Comparison of ENCODE assay signal across 8 cellular contexts in genomic region chr2:28624798-28625701, GRCh38.
A peak's percentile ranks its signal among the peaks of the same experiment; 100 is the strongest.
DNase-seq lines count a peak whose midpoint lies in the region; ATAC-seq, FAIRE-seq and TF ChIP-seq lines count a peak whose summit lies in the region.

No MANE protein-coding gene starts in this region.

- no peaks in the 10 kb centered on the region for H3K9me3 Mint-ChIP-seq in T-cell

- in situ Hi-C loops in HepG2 (cut with HindIII; ENCODE audit: extremely low pct_ligation_motif_present, low pct_unique_long_range_greater_than_20kb) = no loop called here

- POLR2A ChIA-PET in T-cell (lab: Charles Lee) (interaction anchor here (0.5 to 2.0 kb wide), 10 partner anchors 8 to 238 kb away, joined by 3 to 7 read pairs (median 4); partner anchors contain the start of gene PPP1CB (in 2 of the 2)), HepG2 (lab: Yijun Ruan, JAX) (no interaction called here)

- TF ChIP-seq EP300 in HepG2 (IDR thresholded peaks at IDR 0.05; ENCODE audit: low read depth in 2 of 2, low read length in 2 of 2) (no peak), HepG2 (CRISPR knock-in tag; IDR thresholded peaks at IDR 0.05; ENCODE audit: borderline replicate concordance) (no peak)

- CTCF ChIA-PET in T-cell (lab: Charles Lee) = interaction anchor here (0.6 to 6.2 kb wide), 5 partner anchors 30 to 196 kb away, joined by 3 to 62 read pairs (median 3); partner anchors contain the start of gene PPP1CB (in 1 of the 2)
- CTCF ChIA-PET in HepG2 (lab: Yijun Ruan, JAX; ENCODE audit: low intra/inter-chr PET ratio, low total read pairs) = no interaction called here

- peaks cover 0 to 21% of the 10 kb centered on the region in 2 experiments; a peak in 4 of 5 replicates for H3K27me3 ChIP-seq in HepG2 (ENCODE audit: control insufficient read depth in 1 of 2, insufficient read depth in 2 of 2, low read length in 2 of 2)

- H3K4me2 ChIP-seq in HepG2 (ENCODE audit: low read depth, low read length) = peak overlapping the region; percentile 42

- peak overlapping the region; percentile 43 to 66 (median 50) for H3K4me3 Mint-ChIP-seq in T-cell

- peak overlapping the region in 1 of 3 experiments; percentile 28; a peak in 1 of 6 replicates for H3K4me3 ChIP-seq in HepG2 (replicated peaks in 1 of 3; ENCODE audit: insufficient read depth in 1 of 3, low read depth in 2 of 3, low read length in 3 of 3)

- ATAC-seq in T-cell (replicated peaks in 1 of 4) (peak; percentile 16 to 45 (median 30)), HepG2 (peak; percentile 13; the same call in 2 of the 3 replicates), GM18517 (IDR thresholded peaks at IDR 0.05; ENCODE audit: unreplicated experiment) (no peak)

- no TSS peak for BruUV-seq in HepG2 (replicated peaks; lab: Mats Ljungman, UMichigan)

- peaks cover 36 to 77% (median 77%) of the 10 kb centered on the region in 3 donors for H3K4me1 Mint-ChIP-seq in T-cell

- H3K27me3 Mint-ChIP-seq in T-cell = no peaks in the 10 kb centered on the region

- DNase-seq in SIG-M5 treated with dmso at 0.1 percent for 504 hours (lab: John Stamatoyannopoulos, UW; ENCODE audit: unreplicated experiment) = peak; percentile 69
- no peak for DNase-seq in SIG-M5 (lab: John Stamatoyannopoulos, UW)
- DNase-seq in T-cell = peak in 33 of 34 experiments; percentile 27 to 74 (median 54)
- peak; percentile 84 for DNase-seq in astrocyte of the hippocampus (ENCODE audit: low read depth, low spot score)
- DNase-seq in HepG2 (ENCODE audit: low spot score) = peak; percentile 47
- DNase-seq in stimulated activated CD4-positive, alpha-beta T cell treated with anti-CD3 and anti-CD28 coated beads, Interleukin-4, amount 100 ng/mL, for 4 hours = peak; percentile 42 to 51
- DNase-seq in NCI-H226 = no peak

- no peak for TF ChIP-seq RAD21 in HepG2 (CRISPR knock-in tag; IDR thresholded peaks at IDR 0.05)

- WGBS in HepG2 (ENCODE audit: low lambda C conversion rate) = 36% methylated on average over 19 of the region's 19 CpGs

- no peaks in the 10 kb centered on the region for H4K20me1 ChIP-seq in HepG2 (ENCODE audit: insufficient read depth, low read length)

- H2AFZ ChIP-seq in HepG2 (ENCODE audit: low read length) = no peak overlapping the region

- H3K36me3 Mint-ChIP-seq in T-cell = peaks cover 5% of the 10 kb centered on the region

- no peak for TF ChIP-seq CTCF in HepG2 (CRISPR knock-in tag; IDR thresholded peaks at IDR 0.05)

- H3K9me3 ChIP-seq in HepG2 (ENCODE audit: low read length) = no peaks in the 10 kb centered on the region

- H3K9ac ChIP-seq in HepG2 (ENCODE audit: insufficient read depth, low read depth, low read length) = no peak overlapping the region

- no peaks in the 10 kb centered on the region for H3K36me3 ChIP-seq in HepG2 (replicated peaks in 1 of 2; ENCODE audit: control insufficient read depth in 1 of 2, insufficient read depth in 2 of 2, low read length in 2 of 2)

- H3K4me1 ChIP-seq in HepG2 (ENCODE audit: insufficient read depth, low read length) = peaks cover 37% of the 10 kb centered on the region

- intact Hi-C loops in HepG2 (cut with micrococcal nuclease; ENCODE audit: unreplicated experiment) = loop anchor here (5.0 kb wide), 1 partner anchor 58 kb away; no protein-coding TSS in a partner anchor

- H3K27ac Mint-ChIP-seq in T-cell = peak overlapping the region; percentile 91 to 92

- FAIRE-seq in HepG2 (lab: Jason Lieb, UNC) = peak; percentile 23

- H3K27ac ChIP-seq in HepG2 (ENCODE audit: extremely low read length, insufficient read depth, low read length) = no peak overlapping the region

- no peak for TF ChIP-seq POLR2A in HepG2 (IDR thresholded peaks at IDR 0.05; ENCODE audit: insufficient read depth in 1 of 2, low read depth in 2 of 2, low read length in 2 of 2)

- no peaks in the 10 kb centered on the region for H3K79me2 ChIP-seq in HepG2 (ENCODE audit: insufficient read depth, low read length)

TF ChIP-seq in HepG2, 621 proteins besides CTCF, POLR2A, EP300 and RAD21 (continues in another document):
- no peak for TF ChIP-seq ZNF382 (CRISPR knock-in tag; IDR thresholded peaks at IDR 0.05; ENCODE audit: borderline replicate concordance)
- no peak for TF ChIP-seq ZNF775 (CRISPR knock-in tag; IDR thresholded peaks at IDR 0.05; ENCODE audit: borderline replicate concordance)
- no peak for TF ChIP-seq TOPORS (CRISPR knock-in tag; IDR thresholded peaks at IDR 0.05)
- TF ChIP-seq YEATS2 (CRISPR knock-in tag; IDR thresholded peaks at IDR 0.05; ENCODE audit: borderline replicate concordance) = no peak
- TF ChIP-seq ZBTB44 (CRISPR knock-in tag; IDR thresholded peaks at IDR 0.05) = no peak
- no peak for TF ChIP-seq ELF4 (CRISPR knock-in tag; IDR thresholded peaks at IDR 0.05; ENCODE audit: borderline replicate concordance)
- no peak for TF ChIP-seq ZNF501 (CRISPR knock-in tag; IDR thresholded peaks at IDR 0.05)
- TF ChIP-seq HOMEZ (CRISPR knock-in tag; IDR thresholded peaks at IDR 0.05; ENCODE audit: low read depth) = no peak
- TF ChIP-seq RNF2 (conservative IDR thresholded peaks at IDR 0.05; ENCODE audit: low read depth) = no peak
- TF ChIP-seq RARA (CRISPR knock-in tag; IDR thresholded peaks at IDR 0.05) = peak; percentile 86
- TF ChIP-seq, protein P1, sequence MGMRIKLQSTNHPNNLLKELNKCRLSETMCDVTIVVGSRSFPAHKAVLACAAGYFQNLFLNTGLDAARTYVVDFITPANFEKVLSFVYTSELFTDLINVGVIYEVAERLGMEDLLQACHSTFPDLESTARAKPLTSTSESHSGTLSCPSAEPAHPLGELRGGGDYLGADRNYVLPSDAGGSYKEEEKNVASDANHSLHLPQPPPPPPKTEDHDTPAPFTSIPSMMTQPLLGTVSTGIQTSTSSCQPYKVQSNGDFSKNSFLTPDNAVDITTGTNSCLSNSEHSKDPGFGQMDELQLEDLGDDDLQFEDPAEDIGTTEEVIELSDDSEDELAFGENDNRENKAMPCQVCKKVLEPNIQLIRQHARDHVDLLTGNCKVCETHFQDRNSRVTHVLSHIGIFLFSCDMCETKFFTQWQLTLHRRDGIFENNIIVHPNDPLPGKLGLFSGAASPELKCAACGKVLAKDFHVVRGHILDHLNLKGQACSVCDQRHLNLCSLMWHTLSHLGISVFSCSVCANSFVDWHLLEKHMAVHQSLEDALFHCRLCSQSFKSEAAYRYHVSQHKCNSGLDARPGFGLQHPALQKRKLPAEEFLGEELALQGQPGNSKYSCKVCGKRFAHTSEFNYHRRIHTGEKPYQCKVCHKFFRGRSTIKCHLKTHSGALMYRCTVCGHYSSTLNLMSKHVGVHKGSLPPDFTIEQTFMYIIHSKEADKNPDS (CRISPR knock-in tag; IDR thresholded peaks at IDR 0.05) = no peak
- TF ChIP-seq DNMT3B (CRISPR knock-in tag; conservative IDR thresholded peaks at IDR 0.05) = no peak
- no peak for TF ChIP-seq KLF16 (CRISPR knock-in tag; IDR thresholded peaks at IDR 0.05)
- TF ChIP-seq TBX3 (IDR thresholded peaks at IDR 0.05; ENCODE audit: borderline replicate concordance) = no peak
- no peak for TF ChIP-seq KAT7 (CRISPR knock-in tag; IDR thresholded peaks at IDR 0.05; ENCODE audit: borderline replicate concordance)
- TF ChIP-seq, protein P2, sequence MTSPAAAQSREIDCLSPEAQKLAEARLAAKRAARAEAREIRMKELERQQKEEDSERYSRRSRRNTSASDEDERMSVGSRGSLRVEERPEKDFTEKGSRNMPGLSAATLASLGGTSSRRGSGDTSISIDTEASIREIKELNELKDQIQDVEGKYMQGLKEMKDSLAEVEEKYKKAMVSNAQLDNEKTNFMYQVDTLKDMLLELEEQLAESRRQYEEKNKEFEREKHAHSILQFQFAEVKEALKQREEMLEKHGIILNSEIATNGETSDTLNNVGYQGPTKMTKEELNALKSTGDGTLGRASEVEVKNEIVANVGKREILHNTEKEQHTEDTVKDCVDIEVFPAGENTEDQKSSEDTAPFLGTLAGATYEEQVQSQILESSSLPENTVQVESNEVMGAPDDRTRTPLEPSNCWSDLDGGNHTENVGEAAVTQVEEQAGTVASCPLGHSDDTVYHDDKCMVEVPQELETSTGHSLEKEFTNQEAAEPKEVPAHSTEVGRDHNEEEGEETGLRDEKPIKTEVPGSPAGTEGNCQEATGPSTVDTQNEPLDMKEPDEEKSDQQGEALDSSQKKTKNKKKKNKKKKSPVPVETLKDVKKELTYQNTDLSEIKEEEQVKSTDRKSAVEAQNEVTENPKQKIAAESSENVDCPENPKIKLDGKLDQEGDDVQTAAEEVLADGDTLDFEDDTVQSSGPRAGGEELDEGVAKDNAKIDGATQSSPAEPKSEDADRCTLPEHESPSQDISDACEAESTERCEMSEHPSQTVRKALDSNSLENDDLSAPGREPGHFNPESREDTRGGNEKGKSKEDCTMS (CRISPR knock-in tag; conservative IDR thresholded peaks at IDR 0.05) = no peak

Comparison
In these comparisons a context has a peak if more than half of its experiments do, and no peak if none do; other contexts are left out.
1. DNase-seq: peak in SIG-M5 treated with dmso at 0.1 percent for 504 hours (single experiment), T-cell (33 of 34), astrocyte of the hippocampus (single experiment), HepG2 (single experiment) and stimulated activated CD4-positive, alpha-beta T cell treated with anti-CD3 and anti-CD28 coated beads, Interleukin-4, amount 100 ng/mL, for 4 hours (2 of 2); none in SIG-M5 (single experiment) and NCI-H226 (single experiment).